In genomic region chr14:73761621-73762355, GRCh38 we compare ENCODE assay signal across 8 cellular contexts. TPM values are rescaled to one million over a fixed set of nuclear protein-coding genes. Genes with fewer than 3 reads are reported as not detected.
DNase-seq lines count a peak whose midpoint lies in the region; ATAC-seq and TF ChIP-seq lines count a peak whose summit lies in the region.

No MANE protein-coding gene starts in this region.

- H4K8ac ChIP-seq in mesenchymal stem cell (ENCODE audit: low read length): no peak overlapping the region

- peak overlapping the region in 1 of 2 experiments; percentile 51 for H3K18ac ChIP-seq in mesenchymal stem cell (ENCODE audit: low read depth in 1 of 2, low read length in 2 of 2)

- H2AK5ac ChIP-seq in mesenchymal stem cell (ENCODE audit: low read length, severe bottlenecking): peak overlapping the region; percentile 49

- no peak for TF ChIP-seq POLR2A in upper lobe of left lung (IDR thresholded peaks at IDR 0.05)

- H3K14ac ChIP-seq in mesenchymal stem cell (ENCODE audit: low read length in 2 of 2): no peak overlapping the region

- peak overlapping the region; percentile 0 for H4K91ac ChIP-seq in mesenchymal stem cell (ENCODE audit: low read length)

- CTCF ChIA-PET in activated CD4-positive, alpha-beta memory T cell treated with anti-CD3 and anti-CD28 coated beads for 36 hours (lab: Charles Lee): interaction anchor here (0.9 to 1.7 kb wide), 7 partner anchors 8 to 33 kb away, joined by 3 to 6 read pairs (median 4); no protein-coding TSS in a partner anchor

- no peaks in the 10 kb centered on the region for H3K9me3 Mint-ChIP-seq in activated CD4-positive, alpha-beta memory T cell treated with anti-CD3 and anti-CD28 coated beads for 36 hours

- H3K27ac ChIP-seq in cardiac muscle cell: peak overlapping the region; percentile 38
- H3K27ac ChIP-seq in mesenchymal stem cell (ENCODE audit: low read length, poor library complexity, severe bottlenecking): no peak overlapping the region
- H3K27ac ChIP-seq in upper lobe of left lung: peak overlapping the region; percentile 95 to 98 (median 96)

- H3K4me1 Mint-ChIP-seq in activated CD4-positive, alpha-beta memory T cell treated with anti-CD3 and anti-CD28 coated beads for 36 hours (ENCODE audit: low read depth): peaks cover 68% of the 10 kb centered on the region

- H2AFZ ChIP-seq in mesenchymal stem cell (ENCODE audit: low read depth, low read length): no peak overlapping the region

- peak overlapping the region; percentile 84 for H3K4me3 Mint-ChIP-seq in activated CD4-positive, alpha-beta memory T cell treated with anti-CD3 and anti-CD28 coated beads for 36 hours

- H2BK120ac ChIP-seq in mesenchymal stem cell (ENCODE audit: low read depth, low read length): peak overlapping the region; percentile 56

- peaks cover 17% of the 10 kb centered on the region for H3K36me3 Mint-ChIP-seq in activated CD4-positive, alpha-beta memory T cell treated with anti-CD3 and anti-CD28 coated beads for 36 hours

- no peak for ATAC-seq in upper lobe of left lung (ENCODE audit: low FRiP score in 2 of 2)
- ATAC-seq in HG03457 (IDR thresholded peaks at IDR 0.05; ENCODE audit: unreplicated experiment): no peak

- no peak overlapping the region for H3K4me3 ChIP-seq in cardiac muscle cell
- no peak overlapping the region for H3K4me3 ChIP-seq in mesenchymal stem cell (ENCODE audit: insufficient read depth in 1 of 2, low read depth in 1 of 2, low read length in 2 of 2)
- no peak overlapping the region for H3K4me3 ChIP-seq in upper lobe of left lung

- peak overlapping the region; percentile 3 to 21 for H3K4ac ChIP-seq in mesenchymal stem cell (ENCODE audit: low read depth in 1 of 2, low read length in 2 of 2)

- H3K4me2 ChIP-seq in mesenchymal stem cell (ENCODE audit: low read length, poor library complexity, severe bottlenecking): no peak overlapping the region

- H3K27ac Mint-ChIP-seq in activated CD4-positive, alpha-beta memory T cell treated with anti-CD3 and anti-CD28 coated beads for 36 hours: peak overlapping the region; percentile 99

- H3K27me3 ChIP-seq in cardiac muscle cell (no peaks in the 10 kb centered on the region), mesenchymal stem cell (ENCODE audit: control insufficient read depth in 1 of 2, insufficient read depth in 1 of 2, low read length in 2 of 2) (no peaks in the 10 kb centered on the region), upper lobe of left lung (no peaks in the 10 kb centered on the region)

- POLR2A ChIA-PET in activated CD4-positive, alpha-beta memory T cell treated with anti-CD3 and anti-CD28 coated beads for 36 hours (lab: Charles Lee): interaction anchor here (1.0 to 11.0 kb wide), 6 partner anchors 8 to 50 kb away, joined by 3 to 211 read pairs (median 10); no protein-coding TSS in a partner anchor

- H2BK12ac ChIP-seq in mesenchymal stem cell (ENCODE audit: low read length in 2 of 2): no peak overlapping the region

- H3K23ac ChIP-seq in mesenchymal stem cell (ENCODE audit: low read length in 2 of 2): no peak overlapping the region

- no peak for TF ChIP-seq EP300 in upper lobe of left lung (IDR thresholded peaks at IDR 0.05)

- peak overlapping the region; percentile 93 for H3K9ac ChIP-seq in mesenchymal stem cell (ENCODE audit: low read length)

- H3K4me1 ChIP-seq in cardiac muscle cell (ENCODE audit: low read depth) (peaks cover 36% of the 10 kb centered on the region), mesenchymal stem cell (ENCODE audit: control insufficient read depth, insufficient read depth, low read depth, low read length) (peaks cover 40% of the 10 kb centered on the region), upper lobe of left lung (peaks cover 82 to 83% (median 83%) of the 10 kb centered on the region in 4 donors)

- H3K9me3 ChIP-seq in cardiac muscle cell (ENCODE audit: low read depth) (no peaks in the 10 kb centered on the region), mesenchymal stem cell (ENCODE audit: control insufficient read depth, low read length) (no peaks in the 10 kb centered on the region), upper lobe of left lung (no peaks in the 10 kb centered on the region)

- TF ChIP-seq CTCF in cardiac muscle cell (IDR thresholded peaks at IDR 0.05; ENCODE audit: low read depth, low read length) (no peak), upper lobe of left lung (IDR thresholded peaks at IDR 0.05) (no peak)

- intact Hi-C loops in cardiac septum (cut with DNase I): no loop called here
- intact Hi-C loops in activated CD4-positive, alpha-beta memory T cell treated with anti-CD3 and anti-CD28 coated beads for 36 hours (cut with micrococcal nuclease): loop anchor here (1.0 to 5.0 kb wide), 4 partner anchors 7 to 256 kb away; partner anchors contain the start of genes BBOF1, ENTPD5 and ZNF410

- no CpG with 5 or more reads among the region's 2 CpGs for WGBS in mesenchymal stem cell
- 15 to 23% methylated on average over 2 of the region's 2 CpGs for WGBS in upper lobe of left lung, 2 donors

- H3K27me3 Mint-ChIP-seq in activated CD4-positive, alpha-beta memory T cell treated with anti-CD3 and anti-CD28 coated beads for 36 hours: no peaks in the 10 kb centered on the region

- H3K36me3 ChIP-seq in cardiac muscle cell: no peaks in the 10 kb centered on the region
- H3K36me3 ChIP-seq in mesenchymal stem cell (ENCODE audit: control insufficient read depth in 1 of 2, insufficient read depth in 2 of 2, low read depth in 1 of 2, low read length in 2 of 2): peaks cover 0 to 7% of the 10 kb centered on the region in 2 experiments
- no peaks in the 10 kb centered on the region for H3K36me3 ChIP-seq in upper lobe of left lung

- no peak overlapping the region for H2BK5ac ChIP-seq in mesenchymal stem cell (ENCODE audit: low read depth, low read length, poor library complexity, severe bottlenecking)

- DNase-seq in cardiac muscle cell (ENCODE audit: low read depth in 1 of 2, low spot score in 1 of 2): no peak
- no peak for DNase-seq in cardiac septum (ENCODE audit: low spot score)
- peak; percentile 71 for DNase-seq in activated CD4-positive, alpha-beta memory T cell treated with anti-CD3 and anti-CD28 coated beads for 36 hours
- DNase-seq in mesenchymal stem cell: peak; percentile 61
- DNase-seq in upper lobe of left lung: no peak
- no peak for DNase-seq in effector CD8-positive, alpha-beta T cell (lab: John Stamatoyannopoulos, UW)
- no peak for DNase-seq in NCI-H526 treated with DMSO at 0.1 percent for 48 hours (lab: John Stamatoyannopoulos, UW)

- H3K79me1 ChIP-seq in mesenchymal stem cell (replicated peaks; ENCODE audit: low read length, poor library complexity, severe bottlenecking): peaks cover 6% of the 10 kb centered on the region

- no peak overlapping the region for H2BK15ac ChIP-seq in mesenchymal stem cell (ENCODE audit: low read depth, poor library complexity, severe bottlenecking)

RNA-seq across cellular contexts. Expression of gene PNMA1, which starts 47.6 kb away (rescaled TPM):
- total RNA-seq in cardiac muscle cell (37.2 and 39.9 TPM in 2 replicates), cardiac septum (45.9 TPM), upper lobe of left lung (10 to 100 TPM in 5 of 6 donors, 1 to 10 TPM in 1; 9.9 to 28.9 (median 15.2) TPM)
- polyA plus RNA-seq in cardiac muscle cell: 72.4 and 77.4 TPM in 2 replicates
- 10 to 100 TPM; 28.2 to 28.3 TPM for total RNA-seq in activated CD4-positive, alpha-beta memory T cell treated with anti-CD3 and anti-CD28 coated beads for 36 hours
- polyA plus RNA-seq in mesenchymal stem cell (2013, experiment 1 of 2): 53.1 TPM
- 53.5 TPM for polyA plus RNA-seq in mesenchymal stem cell (2013, experiment 2 of 2)

Comparison
In these comparisons a context has a peak if more than half of its experiments do, and no peak if none do; other contexts are left out.
1. DNase-seq: peak in activated CD4-positive, alpha-beta memory T cell treated with anti-CD3 and anti-CD28 coated beads for 36 hours (single experiment) and mesenchymal stem cell (single experiment); none in cardiac muscle cell (0 of 2), cardiac septum (single experiment), upper lobe of left lung (0 of 2), effector CD8-positive, alpha-beta T cell (single experiment) and NCI-H526 treated with DMSO at 0.1 percent for 48 hours (single experiment).